In the genomic region with DNA sequence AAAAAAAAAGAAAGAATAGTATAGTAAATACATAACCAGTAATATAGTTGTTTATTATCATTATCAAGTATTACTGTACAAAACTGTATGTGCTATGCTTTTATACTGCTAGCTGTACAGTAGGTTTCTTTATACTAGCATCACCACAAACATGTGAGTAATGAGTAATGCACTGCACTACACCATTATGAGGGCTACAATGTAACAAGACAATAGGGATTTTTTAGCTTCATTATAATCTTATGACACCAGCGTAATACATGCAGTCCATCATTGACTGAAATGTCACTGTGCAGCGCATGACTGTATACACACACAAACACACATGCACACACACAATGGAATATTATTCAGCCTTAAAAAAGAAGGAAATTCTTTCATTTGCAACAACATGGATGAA, we compare ENCODE assay signal across 19 cellular contexts.
A peak's percentile ranks its signal among the peaks of the same experiment; 100 is the strongest.
DNase-seq lines count a peak whose midpoint lies in the region; ATAC-seq, FAIRE-seq and TF ChIP-seq lines count a peak whose summit lies in the region.
"Had no signal": no experiment of that assay in that cellular context is flagged by ENCODE, and none has a peak within 500 bp of the region (broad histone marks: within the 10 kb centered on the region; RNA-seq: fewer than 3 reads in every experiment).

No MANE protein-coding gene starts in this region.

- H3K9me3 ChIP-seq in K562 (replicated peaks; ENCODE audit: control insufficient read depth, insufficient read depth, low read depth, low read length): no peaks in the 10 kb centered on the region

- no peak for ATAC-seq in K562
- ATAC-seq in stimulated activated effector memory CD8-positive, alpha-beta T cell treated with anti-CD3 and anti-CD28 coated beads, Interleukin-12 subunit alpha, Interleukin-12 subunit beta, amount 100 ng/mL, for 72 hours: no peak
- ATAC-seq: HCT116, HepG2 had no signal

- H3K27ac Mint-ChIP-seq in stimulated activated effector memory CD8-positive, alpha-beta T cell treated with anti-CD3 and anti-CD28 coated beads, Interleukin-12 subunit alpha, Interleukin-12 subunit beta, amount 100 ng/mL, for 72 hours: no peak overlapping the region
- H3K27ac Mint-ChIP-seq: CD4-positive, alpha-beta T cell; HFFc6; IgD-negative memory B cell had no signal

- no peak for TF ChIP-seq RAD21 in K562 (CRISPR knock-in tag; conservative IDR thresholded peaks at IDR 0.05 in 1 of 2, IDR thresholded peaks at IDR 0.05 in 1 of 2)

- H2AFZ ChIP-seq in K562 (ENCODE audit: low read depth, low read length): no peak overlapping the region

- intact Hi-C loops in K562 (cut with micrococcal nuclease): no loop called here

- TF ChIP-seq EP300 in K562 (IDR thresholded peaks at IDR 0.05; ENCODE audit: low read length): no peak

- H3K79me2 ChIP-seq in K562 (ENCODE audit: control insufficient read depth, insufficient read depth, low read length): no peaks in the 10 kb centered on the region

- no peaks in the 10 kb centered on the region for H3K36me3 ChIP-seq in K562 (ENCODE audit: control insufficient read depth, insufficient read depth, low read length)

- POLR2A ChIA-PET in K562 (lab: Yijun Ruan, JAX): interaction anchor here (1.4 kb wide), 1 partner anchor 22 kb away, joined by 3 read pairs; no protein-coding TSS in a partner anchor

- no peaks in the 10 kb centered on the region for H3K9me1 ChIP-seq in K562 (ENCODE audit: control insufficient read depth, insufficient read depth, low read length)

- H3K4me1 Mint-ChIP-seq in stimulated activated effector memory CD8-positive, alpha-beta T cell treated with anti-CD3 and anti-CD28 coated beads, Interleukin-12 subunit alpha, Interleukin-12 subunit beta, amount 100 ng/mL, for 72 hours: no peaks in the 10 kb centered on the region

- H3K4me2 ChIP-seq in K562 (ENCODE audit: insufficient read depth, low read length): no peak overlapping the region

- H4K20me1 ChIP-seq in K562 (replicated peaks; ENCODE audit: control insufficient read depth, insufficient read depth, low read length): no peaks in the 10 kb centered on the region; the same call in 1 of the 2 replicates

- no peak overlapping the region for H3K27ac ChIP-seq in K562 (ENCODE audit: extremely low read depth, low read depth, low read length)
- H3K27ac ChIP-seq: C4-2B, HL-60 had no signal

- in situ Hi-C loops in K562 (cut with MboI): loop anchor here (10.0 kb wide), 1 partner anchor 715 kb away; no protein-coding TSS in a partner anchor

- DNase-seq in ELR (ENCODE audit: low read depth): peak; percentile 1
- DNase-seq in HT1080 (ENCODE audit: low read depth): peak; percentile 6
- DNase-seq in K562 (ENCODE audit: extremely low read depth in 1 of 4, low spot score in 3 of 4): no peak
- DNase-seq in putamen (ENCODE audit: low spot score): no peak
- no peak for DNase-seq in stimulated activated effector memory CD8-positive, alpha-beta T cell treated with anti-CD3 and anti-CD28 coated beads, Interleukin-12 subunit alpha, Interleukin-12 subunit beta, amount 100 ng/mL, for 72 hours (ENCODE audit: low spot score in 2 of 2)
- DNase-seq in SK-N-DZ (ENCODE audit: low spot score): no peak
- DNase-seq: AML-193; CD4-positive, alpha-beta T cell; GDM1; GOT3; H7; HFFc6 had no signal

- no peak overlapping the region for H3K4me3 Mint-ChIP-seq in stimulated activated effector memory CD8-positive, alpha-beta T cell treated with anti-CD3 and anti-CD28 coated beads, Interleukin-12 subunit alpha, Interleukin-12 subunit beta, amount 100 ng/mL, for 72 hours
- H3K4me3 Mint-ChIP-seq: CD4-positive, alpha-beta T cell; HFFc6; IgD-negative memory B cell had no signal

- CTCF ChIA-PET in K562 (lab: Yijun Ruan, JAX; ENCODE audit: low intra/inter-chr PET ratio): no interaction called here

- no peak for TF ChIP-seq POLR2A in K562 (conservative IDR thresholded peaks at IDR 0.05)

- FAIRE-seq in K562 (lab: Jason Lieb, UNC): no peak
- FAIRE-seq: A204.1, D721Med, HepG2 had no signal

- H3K27me3 ChIP-seq in K562 (ENCODE audit: control insufficient read depth in 2 of 2, insufficient read depth in 2 of 2, low read length in 2 of 2): peaks cover 0 to 6% of the 10 kb centered on the region in 2 experiments; a peak in 1 of 5 replicates

- H3K9ac ChIP-seq in K562 (ENCODE audit: insufficient read depth in 1 of 2, low read depth in 2 of 2, low read length in 2 of 2): no peak overlapping the region

- H3K36me3 Mint-ChIP-seq in stimulated activated effector memory CD8-positive, alpha-beta T cell treated with anti-CD3 and anti-CD28 coated beads, Interleukin-12 subunit alpha, Interleukin-12 subunit beta, amount 100 ng/mL, for 72 hours: no peaks in the 10 kb centered on the region
- H3K36me3 Mint-ChIP-seq: IgD-negative memory B cell had no signal

- H3K9me3 Mint-ChIP-seq in stimulated activated effector memory CD8-positive, alpha-beta T cell treated with anti-CD3 and anti-CD28 coated beads, Interleukin-12 subunit alpha, Interleukin-12 subunit beta, amount 100 ng/mL, for 72 hours: no peaks in the 10 kb centered on the region

- no peaks in the 10 kb centered on the region for H3K4me1 ChIP-seq in K562 (replicated peaks in 1 of 2; ENCODE audit: control insufficient read depth in 2 of 2, insufficient read depth in 2 of 2, low read length in 2 of 2)

- H3K4me3 ChIP-seq in K562: no peak overlapping the region

- 19% methylated on average over 2 of the region's 2 CpGs for WGBS in K562 (ENCODE audit: insufficient coverage, low coverage, missing lambda C conversion rate)

- BruUV-seq in K562 (replicated peaks; lab: Mats Ljungman, UMichigan): no TSS peak

- TF ChIP-seq CTCF in K562 (IDR thresholded peaks at IDR 0.05 in 2 of 3, conservative IDR thresholded peaks at IDR 0.05 in 1 of 3; ENCODE audit: insufficient read depth in 2 of 3, low read depth in 1 of 3, low read length in 3 of 3): no peak

TF ChIP-seq in K562, 482 proteins besides CTCF, POLR2A, EP300 and RAD21:
- TF ChIP-seq ZNF780A (CRISPR knock-in tag; IDR thresholded peaks at IDR 0.05) (no peak), TCFL5 (CRISPR knock-in tag; conservative IDR thresholded peaks at IDR 0.05) (no peak), ZNF146 (CRISPR knock-in tag; IDR thresholded peaks at IDR 0.05; ENCODE audit: unreplicated experiment) (peak; percentile 21), ZNF311 (CRISPR knock-in tag; IDR thresholded peaks at IDR 0.05) (no peak), HCFC1 (IDR thresholded peaks at IDR 0.05; ENCODE audit: low read depth, low read length) (no peak), THRAP3 (IDR thresholded peaks at IDR 0.05; ENCODE audit: borderline replicate concordance) (no peak), IRF2 (CRISPR knock-in tag; IDR thresholded peaks at IDR 0.05) (no peak)

Comparison
In these comparisons a context has a peak if more than half of its experiments do, and no peak if none do; other contexts are left out.
1. DNase-seq: peak in ELR (single experiment) and HT1080 (single experiment); none in K562 (0 of 4), putamen (single experiment), stimulated activated effector memory CD8-positive, alpha-beta T cell treated with anti-CD3 and anti-CD28 coated beads, Interleukin-12 subunit alpha, Interleukin-12 subunit beta, amount 100 ng/mL, for 72 hours (0 of 2) and SK-N-DZ (single experiment).